21 cellular contexts compared by ENCODE assay signal in genomic region chr5:157708866-157709265, GRCh38. TPM values are rescaled to one million over a fixed set of nuclear protein-coding genes. Genes with fewer than 3 reads are reported as not detected.
"Had no signal": no experiment of that assay in that cellular context is flagged by ENCODE, and none has a peak within 500 bp of the region (broad histone marks: within the 10 kb centered on the region; RNA-seq: fewer than 3 reads in every experiment).

No MANE protein-coding gene starts in this region.

- H3K4me1 ChIP-seq: colonic mucosa, right atrium auricular region, suprapubic skin had no signal

- H3K9me3 ChIP-seq: colonic mucosa, right atrium auricular region, suprapubic skin had no signal

- H3K9me3 Mint-ChIP-seq: activated naive CD8-positive, alpha-beta T cell treated with anti-CD3 and anti-CD28 coated beads, Interleukin-2, amount 50 U/mL, for 24 hours; activated T-helper 17 cell treated with anti-CD3 and anti-CD28 coated beads, Interleukin-2, amount 50 U/mL, for 72 hours; immature natural killer cell; natural killer cell; type B pancreatic cell had no signal

- H3K36me3 Mint-ChIP-seq: immature natural killer cell, natural killer cell, type B pancreatic cell had no signal

- H3K27me3 Mint-ChIP-seq: activated T-helper 17 cell treated with anti-CD3 and anti-CD28 coated beads, Interleukin-2, amount 50 U/mL, for 72 hours; type B pancreatic cell had no signal

- DNase-seq: activated CD4-positive, alpha-beta T cell treated with anti-CD3 and anti-CD28 coated beads, Interleukin-2, amount 50 U/mL, for 1 hour; activated CD8-positive, alpha-beta memory T cell treated with anti-CD3 and anti-CD28 coated beads for 24 hours; activated naive CD4-positive, alpha-beta T cell treated with Interleukin-2 at 50 U/mL for 16 hours; activated naive CD8-positive, alpha-beta T cell treated with anti-CD3 and anti-CD28 coated beads, Interleukin-2, amount 50 U/mL, for 24 hours; caudate nucleus; colonic mucosa; foreskin keratinocyte; immature natural killer cell; mesendoderm; natural killer cell; small intestine; stimulated activated CD4-positive, alpha-beta T cell treated with anti-CD3 and anti-CD28 coated beads, Interleukin-4, amount 100 ng/mL, for 4 hours; stimulated activated CD8-positive, alpha-beta memory T cell treated with anti-CD3 and anti-CD28 coated beads, Interleukin-4, amount 100 ng/mL, for 48 hours; stimulated activated naive CD8-positive, alpha-beta T cell treated with anti-CD3 and anti-CD28 coated beads, Interleukin-15, Interleukin-2, amounts not matched to agents 100 U/mL and 50 U/mL, for 24 hours had no signal

- H3K4me3 Mint-ChIP-seq: activated naive CD8-positive, alpha-beta T cell treated with anti-CD3 and anti-CD28 coated beads, Interleukin-2, amount 50 U/mL, for 24 hours; activated T-helper 17 cell treated with anti-CD3 and anti-CD28 coated beads, Interleukin-2, amount 50 U/mL, for 72 hours; immature natural killer cell; natural killer cell; type B pancreatic cell had no signal

- H3K4me1 Mint-ChIP-seq: activated naive CD8-positive, alpha-beta T cell treated with anti-CD3 and anti-CD28 coated beads, Interleukin-2, amount 50 U/mL, for 24 hours; immature natural killer cell; natural killer cell had no signal

- H3K27ac ChIP-seq: colonic mucosa, foreskin keratinocyte, right atrium auricular region, suprapubic skin had no signal

- H3K4me3 ChIP-seq: colonic mucosa, right atrium auricular region, suprapubic skin had no signal

- ATAC-seq: activated CD4-positive, CD25-positive, alpha-beta regulatory T cell treated with anti-CD3 and anti-CD28 coated beads, Interleukin-2, amount 50 U/mL, for 24 hours; activated naive CD8-positive, alpha-beta T cell treated with anti-CD3 and anti-CD28 coated beads, Interleukin-2, amount 50 U/mL, for 24 hours; activated T-helper 17 cell treated with anti-CD3 and anti-CD28 coated beads, Interleukin-2, amount 50 U/mL, for 72 hours; esophagus mucosa; foreskin keratinocyte; natural killer cell; stimulated activated naive CD8-positive, alpha-beta T cell treated with anti-CD3 and anti-CD28 coated beads, Interleukin-15, Interleukin-2, amounts not matched to agents 100 U/mL and 50 U/mL, for 24 hours had no signal

- H3K27ac Mint-ChIP-seq: activated naive CD8-positive, alpha-beta T cell treated with anti-CD3 and anti-CD28 coated beads, Interleukin-2, amount 50 U/mL, for 24 hours; activated T-helper 17 cell treated with anti-CD3 and anti-CD28 coated beads, Interleukin-2, amount 50 U/mL, for 72 hours; immature natural killer cell; natural killer cell; type B pancreatic cell had no signal

- H3K27me3 ChIP-seq: colonic mucosa, foreskin keratinocyte, right atrium auricular region, suprapubic skin had no signal

- H3K36me3 ChIP-seq: colonic mucosa, right atrium auricular region, suprapubic skin had no signal

RNA-seq across cellular contexts. Expression of gene C5orf52, which starts 37.5 kb away (rescaled TPM):
- total RNA-seq: activated T-helper 17 cell treated with anti-CD3 and anti-CD28 coated beads, Interleukin-2, amount 50 U/mL, for 72 hours; esophagus mucosa; foreskin keratinocyte; lower leg skin; natural killer cell; right atrium auricular region; suprapubic skin had no signal
- polyA plus RNA-seq: foreskin keratinocyte, immature natural killer cell had no signal

RNA-seq across cellular contexts. Expression of gene SOX30, which starts 56.6 kb away (rescaled TPM):
- total RNA-seq: esophagus mucosa, suprapubic skin had no signal
